ENCODE assay signal across 8 cellular contexts in the genomic region with DNA sequence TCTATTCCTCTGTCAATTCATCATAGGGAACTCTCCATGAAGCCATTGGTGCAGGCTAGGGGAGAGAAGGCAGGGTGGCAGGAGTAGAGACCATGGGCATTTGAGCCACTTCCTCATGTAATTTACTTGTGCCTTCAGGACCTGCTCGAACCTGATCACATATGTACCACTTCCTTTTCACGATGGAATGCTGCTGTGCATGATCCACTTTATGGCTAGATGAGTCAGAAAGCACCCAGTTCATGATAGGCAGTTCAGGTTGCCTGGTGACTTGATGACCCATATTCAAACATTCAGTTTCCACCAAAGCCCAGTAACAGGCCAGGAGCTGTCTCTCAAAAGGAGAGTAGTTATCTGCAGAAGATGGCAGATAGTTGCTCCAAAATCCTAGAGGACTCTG.
DNase-seq lines count a peak whose midpoint lies in the region; FAIRE-seq and TF ChIP-seq lines count a peak whose summit lies in the region.
"Not testable (repeated sequence)": the region's sequence is repeated elsewhere in the genome, so short reads cannot be mapped to it uniquely, and the experiment has no call there.

No MANE protein-coding gene starts in this region.

- H3K4me2 ChIP-seq in keratinocyte (ENCODE audit: control insufficient read depth, extremely low read depth, insufficient read depth, low read depth, low read length) = peak overlapping the region; percentile 48

- FAIRE-seq in GM12891 (lab: Jason Lieb, UNC) = not testable (repeated sequence)
- FAIRE-seq in bronchial epithelial cell (lab: Jason Lieb, UNC) (peak; percentile 83), keratinocyte (lab: Jason Lieb, UNC) (peak; percentile 89)

- H3K9ac ChIP-seq in keratinocyte (ENCODE audit: control insufficient read depth, extremely low read depth, insufficient read depth, low read length) = not testable (repeated sequence)

- not testable (repeated sequence) for H3K27me3 ChIP-seq in bronchial epithelial cell (ENCODE audit: control insufficient read depth, insufficient read depth, low read length); keratinocyte (ENCODE audit: control insufficient read depth, extremely low read depth, insufficient read depth, low read length)

- peak overlapping the region; percentile 0 for H2AFZ ChIP-seq in keratinocyte (ENCODE audit: control insufficient read depth, low read length)

- H3K79me2 ChIP-seq in keratinocyte (ENCODE audit: control insufficient read depth, insufficient read depth, low read length) = not testable (repeated sequence)

- not testable (repeated sequence) for H3K36me3 ChIP-seq in bronchial epithelial cell (ENCODE audit: control insufficient read depth, insufficient read depth, low read length); keratinocyte (ENCODE audit: control insufficient read depth in 2 of 2, extremely low read depth in 1 of 2, insufficient read depth in 2 of 2, low read length in 2 of 2)

- not testable (repeated sequence) for H4K20me1 ChIP-seq in keratinocyte (ENCODE audit: control insufficient read depth, extremely low read depth, insufficient read depth, low read length)

- H3K27ac ChIP-seq in keratinocyte (ENCODE audit: control insufficient read depth, insufficient read depth, low read length) = not testable (repeated sequence)

- dilution Hi-C loops in keratinocyte (cut with MboI; ENCODE audit: extremely low pct_ligation_motif_present, low sequenced_read_pairs) = not testable (repeated sequence)

- H3K4me1 ChIP-seq in keratinocyte (ENCODE audit: control insufficient read depth, extremely low read depth, insufficient read depth, low read length) = peaks cover 15% of the 10 kb centered on the region

- H3K9me1 ChIP-seq in keratinocyte (ENCODE audit: control insufficient read depth, extremely low read depth, insufficient read depth, low read length) = not testable (repeated sequence)

- not testable (repeated sequence) for H3K9me3 ChIP-seq in keratinocyte (ENCODE audit: control insufficient read depth, low read depth, low read length)

- peak; percentile 29 for DNase-seq in A172 (ENCODE audit: low spot score)
- peak; percentile 60 for DNase-seq in EL
- not testable (repeated sequence) for DNase-seq in GM12891 (ENCODE audit: insufficient read length, low spot score)
- peak; percentile 24 for DNase-seq in HS-5 (ENCODE audit: low read depth)
- peak; percentile 12 for DNase-seq in NCI-H226
- peak; percentile 23 for DNase-seq in T1000 (lab: John Stamatoyannopoulos, UW)
- peak; percentile 93 for DNase-seq in bronchial epithelial cell (ENCODE audit: low read depth)
- DNase-seq in keratinocyte (ENCODE audit: low read depth, low spot score) = peak; percentile 66

- TF ChIP-seq POLR2A in GM12891 (IDR thresholded peaks at IDR 0.05; ENCODE audit: low read depth, low read length) = not testable (repeated sequence)

- not testable (repeated sequence) for TF ChIP-seq CTCF in bronchial epithelial cell (IDR thresholded peaks at IDR 0.05; ENCODE audit: insufficient read depth, low read length, severe bottlenecking); keratinocyte (optimal IDR thresholded peaks at IDR 0.05 in 1 of 3, IDR thresholded peaks at IDR 0.05 in 1 of 3, conservative IDR thresholded peaks at IDR 0.05 in 1 of 3; ENCODE audit: extremely low read depth in 1 of 3, insufficient read depth in 2 of 3, low read length in 3 of 3)

- H3K4me3 ChIP-seq in bronchial epithelial cell (ENCODE audit: low read depth, low read length); keratinocyte (ENCODE audit: control insufficient read depth in 2 of 3, extremely low read depth in 1 of 3, insufficient read depth in 2 of 3, low read depth in 1 of 3, low read length in 3 of 3): not testable (repeated sequence)

TF ChIP-seq in GM12891, 5 proteins besides CTCF, POLR2A, EP300 and RAD21:
- peak; percentile 6; the same call in 1 of the 2 replicates for TF ChIP-seq SPI1 (IDR thresholded peaks at IDR 0.05; ENCODE audit: low read depth, low read length)
